Comparison of ENCODE assay signal across 8 cellular contexts in the genomic region with DNA sequence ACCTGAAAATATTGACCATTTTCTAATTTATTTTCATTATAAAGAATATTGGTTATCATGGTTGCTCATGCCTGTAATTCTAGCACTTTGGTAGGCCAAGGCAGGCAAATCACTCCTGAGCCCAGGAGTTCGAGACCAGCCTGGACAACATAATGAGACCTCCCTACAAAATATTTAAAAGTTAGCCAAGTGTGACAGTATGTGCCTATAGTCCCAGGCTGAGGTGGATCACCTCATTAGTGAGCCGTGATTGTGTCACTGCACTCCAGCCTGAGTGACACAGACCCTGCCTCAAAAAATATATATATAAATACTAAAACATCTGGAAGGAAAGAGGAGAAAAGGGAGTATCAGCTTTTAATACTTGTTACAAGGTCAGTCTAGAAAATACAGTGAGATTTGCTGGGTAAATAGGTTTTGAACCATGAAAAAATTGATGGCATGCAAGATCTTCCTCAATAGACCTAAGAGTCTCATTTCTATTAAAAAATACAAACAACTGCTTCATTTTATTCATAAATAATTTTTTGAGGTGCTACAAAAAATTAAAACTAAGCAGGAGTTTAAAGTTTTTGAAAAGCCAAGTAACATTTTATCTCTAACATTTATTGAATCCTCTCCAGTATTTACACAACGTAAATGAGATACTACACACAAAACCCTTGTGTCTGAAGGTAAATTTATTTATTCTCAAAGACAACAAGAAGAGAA. TPM values are rescaled to one million over a fixed set of nuclear protein-coding genes. Genes with fewer than 3 reads are reported as not detected.
DNase-seq lines count a peak whose midpoint lies in the region; ATAC-seq and TF ChIP-seq lines count a peak whose summit lies in the region.

No MANE protein-coding gene starts in this region.

- intact Hi-C loops in posterior vena cava (cut with DNase I) = no loop called here

- no peaks in the 10 kb centered on the region for H3K27me3 Mint-ChIP-seq in activated T-cell treated with anti-CD3 and anti-CD28 coated beads, Interleukin-2, amount 50 U/mL, for 4 hours (ENCODE audit: low read depth)
- H3K27me3 Mint-ChIP-seq in T-helper 17 cell = no peaks in the 10 kb centered on the region

- peak overlapping the region; percentile 99 for H3K27ac Mint-ChIP-seq in T-helper 17 cell

- H3K36me3 ChIP-seq in suprapubic skin = no peaks in the 10 kb centered on the region

- H3K9me3 Mint-ChIP-seq in activated T-cell treated with anti-CD3 and anti-CD28 coated beads, Interleukin-2, amount 50 U/mL, for 4 hours = no peaks in the 10 kb centered on the region

- peak overlapping the region; percentile 97 for H3K27ac ChIP-seq in suprapubic skin

- TF ChIP-seq EP300 in suprapubic skin (IDR thresholded peaks at IDR 0.05) = no peak

- H3K4me1 Mint-ChIP-seq in activated T-cell treated with anti-CD3 and anti-CD28 coated beads, Interleukin-2, amount 50 U/mL, for 4 hours (ENCODE audit: low read depth) = peaks cover 53% of the 10 kb centered on the region
- H3K4me1 Mint-ChIP-seq in T-helper 17 cell = peaks cover 55% of the 10 kb centered on the region

- no peak for TF ChIP-seq POLR2A in suprapubic skin (IDR thresholded peaks at IDR 0.05)

- TF ChIP-seq CTCF in fibroblast of villous mesenchyme (IDR thresholded peaks at IDR 0.05; ENCODE audit: insufficient read depth, low read depth, low read length) (no peak), suprapubic skin (IDR thresholded peaks at IDR 0.05) (no peak)

- DNase-seq in activated T-cell treated with anti-CD3 and anti-CD28 coated beads, Interleukin-2, amount 50 U/mL, for 4 hours = no peak
- DNase-seq in activated T-cell treated with anti-CD3 and anti-CD28 coated beads, Interleukin-2, amount 50 U/mL, for 1 hour = no peak
- no peak for DNase-seq in T-helper 17 cell
- peak; percentile 67 for DNase-seq in fibroblast of villous mesenchyme (ENCODE audit: low read depth)
- no peak for DNase-seq in suprapubic skin (ENCODE audit: low spot score in 2 of 2)
- no peak for DNase-seq in NCI-H2171 treated with DMSO at 0.1 percent for 48 hours (lab: John Stamatoyannopoulos, UW)
- no peak for DNase-seq in posterior vena cava (ENCODE audit: low spot score)

- 70% methylated on average over 3 of the region's 3 CpGs for WGBS in suprapubic skin

- H3K4me3 ChIP-seq in fibroblast of villous mesenchyme (ENCODE audit: low read depth, low read length) = no peak overlapping the region
- no peak overlapping the region for H3K4me3 ChIP-seq in suprapubic skin

- H3K4me1 ChIP-seq in suprapubic skin = peaks cover 83% of the 10 kb centered on the region

- H3K9me3 ChIP-seq in T-helper 17 cell (ENCODE audit: control insufficient read depth, low read length, poor library complexity, severe bottlenecking) (peaks cover 6% of the 10 kb centered on the region), suprapubic skin (no peaks in the 10 kb centered on the region)

- ATAC-seq in activated T-cell treated with anti-CD3 and anti-CD28 coated beads, Interleukin-2, amount 50 U/mL, for 4 hours = no peak
- ATAC-seq in T-helper 17 cell = no peak
- ATAC-seq in HG03571 (IDR thresholded peaks at IDR 0.05; ENCODE audit: unreplicated experiment) = no peak

- peak overlapping the region; percentile 59 for H3K4me3 Mint-ChIP-seq in activated T-cell treated with anti-CD3 and anti-CD28 coated beads, Interleukin-2, amount 50 U/mL, for 4 hours
- peak overlapping the region; percentile 50 for H3K4me3 Mint-ChIP-seq in T-helper 17 cell

- peaks cover 29% of the 10 kb centered on the region for H3K36me3 Mint-ChIP-seq in activated T-cell treated with anti-CD3 and anti-CD28 coated beads, Interleukin-2, amount 50 U/mL, for 4 hours (ENCODE audit: insufficient read depth)
- H3K36me3 Mint-ChIP-seq in T-helper 17 cell (ENCODE audit: low read depth) = peaks cover 5% of the 10 kb centered on the region

- H3K27me3 ChIP-seq in suprapubic skin = no peaks in the 10 kb centered on the region

RNA-seq across cellular contexts. Expression of gene TUBD1, which starts 47.7 kb away (rescaled TPM):
- total RNA-seq in activated T-cell treated with anti-CD3 and anti-CD28 coated beads, Interleukin-2, amount 50 U/mL, for 4 hours = 1 to 10 TPM; 6.5 to 9.6 (median 8.0) TPM
- total RNA-seq in T-helper 17 cell = 1 to 10 TPM; 6.3 to 8.6 TPM
- 4.2 and 6.5 TPM in 2 replicates for total RNA-seq in fibroblast of villous mesenchyme
- 10 to 100 TPM in 2 of 4 donors, 1 to 10 TPM in 2; 4.2 to 18.9 (median 9.1) TPM for total RNA-seq in suprapubic skin
- 1 to 10 TPM; 3.9 to 7.8 TPM for total RNA-seq in posterior vena cava

RNA-seq across cellular contexts. Expression of gene RPS6KB1, which starts 47.9 kb away (rescaled TPM):
- total RNA-seq in activated T-cell treated with anti-CD3 and anti-CD28 coated beads, Interleukin-2, amount 50 U/mL, for 4 hours = 10 to 100 TPM; 45.3 to 50.1 (median 49.6) TPM
- total RNA-seq in T-helper 17 cell (100 to 1,000 TPM in 1 of 2 donors, 10 to 100 TPM in 1; 86.6 to 105 TPM), fibroblast of villous mesenchyme (22.2 and 26.3 TPM in 2 replicates), suprapubic skin (10 to 100 TPM; 21.1 to 77.5 (median 28.4) TPM), posterior vena cava (10 to 100 TPM; 31.7 to 41.0 TPM)
